13 cellular contexts compared by ENCODE assay signal in genomic region chr14:67411375-67411774, GRCh38. TPM values are rescaled to one million over a fixed set of nuclear protein-coding genes. Genes with fewer than 3 reads are reported as not detected.
DNase-seq lines count a peak whose midpoint lies in the region; ATAC-seq and TF ChIP-seq lines count a peak whose summit lies in the region.
"Had no signal": no experiment of that assay in that cellular context is flagged by ENCODE, and none has a peak within 500 bp of the region (broad histone marks: within the 10 kb centered on the region; RNA-seq: fewer than 3 reads in every experiment).

No MANE protein-coding gene starts in this region.

- H3K4me3 ChIP-seq in mammary epithelial cell (replicated peaks in 1 of 3; ENCODE audit: insufficient read depth in 1 of 3, low read depth in 2 of 3, low read length in 3 of 3) (peak overlapping the region; percentile 58 to 92 (median 76)), left lung (peak overlapping the region; percentile 26 to 44), tibial nerve (peak overlapping the region; percentile 8 to 48 (median 34))
- H3K4me3 ChIP-seq: BLaER1 had no signal

- CTCF ChIA-PET in mammary epithelial cell (lab: Charles Lee; ENCODE audit: low non-redundant PET), result interaction anchor here (0.6 to 1.0 kb wide), 2 partner anchors 115 to 169 kb away, joined by 3 to 5 read pairs; no protein-coding TSS in a partner anchor

- dilution Hi-C loops in mammary epithelial cell (cut with HindIII; ENCODE audit: low sequenced_read_pairs), result no loop called here

- H3K27ac Mint-ChIP-seq in activated naive CD8-positive, alpha-beta T cell, result no peak overlapping the region
- H3K27ac Mint-ChIP-seq in activated naive CD8-positive, alpha-beta T cell treated with anti-CD3 and anti-CD28 coated beads, Interleukin-2, amount 50 U/mL, for 24 hours, result no peak overlapping the region
- H3K27ac Mint-ChIP-seq: memory B cell had no signal

- H3K27me3 ChIP-seq in mammary epithelial cell (ENCODE audit: insufficient read depth, low read length), result no peaks in the 10 kb centered on the region
- H3K27me3 ChIP-seq in left lung, result peaks cover 10 to 23% of the 10 kb centered on the region in 2 donors
- peaks cover 0 to 14% of the 10 kb centered on the region in 2 donors for H3K27me3 ChIP-seq in tibial nerve
- H3K27me3 ChIP-seq: BLaER1 had no signal

- H3K36me3 ChIP-seq in mammary epithelial cell (ENCODE audit: insufficient read depth, low read length) (peaks cover 2% of the 10 kb centered on the region), left lung (no peaks in the 10 kb centered on the region), tibial nerve (no peaks in the 10 kb centered on the region)
- H3K36me3 ChIP-seq: BLaER1 had no signal

- no peak for DNase-seq in activated naive CD8-positive, alpha-beta T cell treated with anti-CD3 and anti-CD28 coated beads, Interleukin-2, amount 50 U/mL, for 24 hours
- DNase-seq in mammary epithelial cell (no peak), left lung (no peak), tibial nerve (ENCODE audit: low spot score in 2 of 2) (no peak), inferior parietal cortex (ENCODE audit: extremely low spot score) (no peak), sciatic nerve (ENCODE audit: low spot score) (no peak)
- DNase-seq: GOT3, NCI-H1930 had no signal

- TF ChIP-seq CTCF in mammary epithelial cell (conservative IDR thresholded peaks at IDR 0.05 in 1 of 2, IDR thresholded peaks at IDR 0.05 in 1 of 2; ENCODE audit: extremely low read depth in 1 of 2, insufficient read depth in 1 of 2, low read depth in 1 of 2, low read length in 2 of 2) (no peak), left lung (IDR thresholded peaks at IDR 0.05) (no peak), tibial nerve (IDR thresholded peaks at IDR 0.05) (no peak)

- no peak for TF ChIP-seq POLR2A in tibial nerve (IDR thresholded peaks at IDR 0.05)

- H3K27ac ChIP-seq in mammary epithelial cell (ENCODE audit: insufficient read depth, low read depth, low read length) (peak overlapping the region; percentile 89), left lung (no peak overlapping the region), tibial nerve (peak overlapping the region in 1 of 4 donors; percentile 62)
- H3K27ac ChIP-seq: BLaER1, HL-60 had no signal

- H3K9me3 ChIP-seq in mammary epithelial cell (replicated peaks; ENCODE audit: insufficient read depth, low read length), result no peaks in the 10 kb centered on the region
- H3K9me3 ChIP-seq in left lung, result no peaks in the 10 kb centered on the region
- no peaks in the 10 kb centered on the region for H3K9me3 ChIP-seq in tibial nerve
- H3K9me3 ChIP-seq: BLaER1 had no signal

- in situ Hi-C loops in mammary epithelial cell (cut with MboI; ENCODE audit: low sequenced_read_pairs in 2 of 2), result loop anchor here in 1 of 2 donors (25.0 kb wide), 1 partner anchor 276 kb away; the partner anchor contains the start of gene RDH11

- no peaks in the 10 kb centered on the region for H4K20me1 ChIP-seq in mammary epithelial cell (ENCODE audit: insufficient read depth, low read length)
- H4K20me1 ChIP-seq: BLaER1 had no signal

- intact Hi-C loops in mammary epithelial cell (cut with micrococcal nuclease), result loop anchor here (5.0 kb wide), 2 partner anchors 54 to 256 kb away; partner anchors contain the start of gene ATP6V1D
- intact Hi-C loops in left lung (cut with DNase I), result no loop called here
- intact Hi-C loops in sciatic nerve (cut with DNase I), result no loop called here

- H3K4me1 ChIP-seq in mammary epithelial cell (ENCODE audit: insufficient read depth, low read length) (peaks cover 43% of the 10 kb centered on the region), left lung (peaks cover 0 to 25% of the 10 kb centered on the region in 2 donors), tibial nerve (peaks cover 0 to 11% (median 3%) of the 10 kb centered on the region in 4 donors)

- no peak for TF ChIP-seq EP300 in tibial nerve (IDR thresholded peaks at IDR 0.05)

- peak overlapping the region; percentile 75 for H2AFZ ChIP-seq in mammary epithelial cell (ENCODE audit: low read depth, low read length)

- no peaks in the 10 kb centered on the region for H3K27me3 Mint-ChIP-seq in activated naive CD8-positive, alpha-beta T cell
- peaks cover 20% of the 10 kb centered on the region for H3K27me3 Mint-ChIP-seq in activated naive CD8-positive, alpha-beta T cell treated with anti-CD3 and anti-CD28 coated beads, Interleukin-2, amount 50 U/mL, for 24 hours

- H3K4me3 Mint-ChIP-seq in activated naive CD8-positive, alpha-beta T cell, result peak overlapping the region; percentile 72
- no peak overlapping the region for H3K4me3 Mint-ChIP-seq in activated naive CD8-positive, alpha-beta T cell treated with anti-CD3 and anti-CD28 coated beads, Interleukin-2, amount 50 U/mL, for 24 hours

- TSS peak; percentile 29 for BruUV-seq in mammary epithelial cell (replicated peaks; lab: Mats Ljungman, UMichigan)

- H3K9me3 Mint-ChIP-seq in activated naive CD8-positive, alpha-beta T cell (ENCODE audit: low read depth), result no peaks in the 10 kb centered on the region
- no peaks in the 10 kb centered on the region for H3K9me3 Mint-ChIP-seq in activated naive CD8-positive, alpha-beta T cell treated with anti-CD3 and anti-CD28 coated beads, Interleukin-2, amount 50 U/mL, for 24 hours
- H3K9me3 Mint-ChIP-seq: memory B cell had no signal

- ATAC-seq in activated naive CD8-positive, alpha-beta T cell treated with anti-CD3 and anti-CD28 coated beads, Interleukin-2, amount 50 U/mL, for 24 hours, result no peak
- ATAC-seq in left lung (peak; percentile 4), GM19463 (IDR thresholded peaks at IDR 0.05; ENCODE audit: unreplicated experiment) (no peak), sciatic nerve (no peak)

- H3K79me2 ChIP-seq in mammary epithelial cell (ENCODE audit: insufficient read depth, low read length), result peaks cover 63% of the 10 kb centered on the region

- H3K9ac ChIP-seq in mammary epithelial cell (ENCODE audit: insufficient read depth, low read length), result peak overlapping the region; percentile 75
- H3K9ac ChIP-seq: BLaER1 had no signal

- WGBS in mammary epithelial cell (ENCODE audit: low coverage, missing lambda C conversion rate), result 50% methylated on average over 7 of the region's 9 CpGs
- WGBS in tibial nerve, 2 donors, result 44 to 57% methylated on average over 9 of the region's 9 CpGs

- H3K4me1 Mint-ChIP-seq in activated naive CD8-positive, alpha-beta T cell (ENCODE audit: low read depth), result peaks cover 13% of the 10 kb centered on the region
- H3K4me1 Mint-ChIP-seq in activated naive CD8-positive, alpha-beta T cell treated with anti-CD3 and anti-CD28 coated beads, Interleukin-2, amount 50 U/mL, for 24 hours, result peaks cover 14% of the 10 kb centered on the region

- H3K4me2 ChIP-seq in mammary epithelial cell (ENCODE audit: insufficient read depth, low read depth, low read length), result peak overlapping the region; percentile 90
- H3K4me2 ChIP-seq: BLaER1 had no signal

- H3K36me3 Mint-ChIP-seq in activated naive CD8-positive, alpha-beta T cell, result no peaks in the 10 kb centered on the region
- no peaks in the 10 kb centered on the region for H3K36me3 Mint-ChIP-seq in activated naive CD8-positive, alpha-beta T cell treated with anti-CD3 and anti-CD28 coated beads, Interleukin-2, amount 50 U/mL, for 24 hours (ENCODE audit: low read depth)

RNA-seq across cellular contexts. Expression of gene PLEK2, which starts 0.6 kb away (rescaled TPM):
- total RNA-seq in mammary epithelial cell, result 100 to 1,000 TPM in 1 of 2 donors, 1 to 10 TPM in 1; 9.8 to 152 TPM
- 156 TPM for polyA plus RNA-seq in mammary epithelial cell
- 138 TPM for polyA minus RNA-seq in mammary epithelial cell
- total RNA-seq in left lung, result 1 to 10 TPM; 2.8 to 4.2 TPM
- 1 to 10 TPM in 1 of 4 donors, under 1 TPM in 1, not detected in 2; 0.39 to 1.2 TPM for total RNA-seq in tibial nerve
- 0.62 TPM for total RNA-seq in sciatic nerve

RNA-seq across cellular contexts. Expression of gene EIF2S1, which starts 51.2 kb away (rescaled TPM):
- 100 to 1,000 TPM; 120 to 198 TPM for total RNA-seq in mammary epithelial cell
- polyA plus RNA-seq in mammary epithelial cell, result 156 TPM
- 264 TPM for polyA minus RNA-seq in mammary epithelial cell
- 10 to 100 TPM; 64.0 to 99.4 TPM for total RNA-seq in left lung
- 10 to 100 TPM; 34.8 to 71.9 (median 61.3) TPM for total RNA-seq in tibial nerve
- 59.0 TPM for total RNA-seq in sciatic nerve

RNA-seq across cellular contexts. Expression of gene ATP6V1D, which starts 51.8 kb away (rescaled TPM):
- total RNA-seq in mammary epithelial cell (100 to 1,000 TPM in 1 of 2 donors, 10 to 100 TPM in 1; 87.1 to 124 TPM), left lung (100 to 1,000 TPM in 1 of 2 donors, 10 to 100 TPM in 1; 84.1 to 107 TPM), tibial nerve (10 to 100 TPM; 49.6 to 91.5 (median 57.6) TPM), sciatic nerve (46.0 TPM)
- polyA plus RNA-seq in mammary epithelial cell, result 46.9 TPM
- polyA minus RNA-seq in mammary epithelial cell, result 34.1 TPM
